2 cellular contexts compared by ENCODE assay signal in the genomic region with DNA sequence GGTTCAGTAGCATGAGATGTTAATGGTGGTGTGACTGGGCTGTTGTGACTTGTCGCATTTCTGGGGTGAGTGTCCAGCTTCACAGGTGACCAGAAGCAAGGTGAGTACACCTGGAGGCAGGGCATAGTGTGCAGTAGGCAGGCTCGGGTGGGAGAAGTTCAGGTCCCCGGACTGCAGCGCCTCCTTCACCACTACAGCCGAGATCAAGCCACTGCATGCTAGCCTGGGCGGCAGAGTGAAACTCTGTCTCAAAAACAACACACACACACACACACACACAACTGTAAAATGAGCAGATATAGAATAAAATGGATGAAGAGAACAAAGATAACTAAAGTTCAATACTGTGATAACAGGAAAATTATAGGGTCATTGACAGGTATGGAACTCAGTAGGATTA.
A peak's percentile ranks its signal among the peaks of the same experiment; 100 is the strongest.
TF ChIP-seq lines count a peak whose summit lies in the region.

No MANE protein-coding gene starts in this region.

TF ChIP-seq in HepG2, 621 proteins besides CTCF, POLR2A, EP300 and RAD21:
- peak; percentile 24 for TF ChIP-seq XRCC5 (optimal IDR thresholded peaks at IDR 0.05; ENCODE audit: low read length)
- TF ChIP-seq, protein P1, sequence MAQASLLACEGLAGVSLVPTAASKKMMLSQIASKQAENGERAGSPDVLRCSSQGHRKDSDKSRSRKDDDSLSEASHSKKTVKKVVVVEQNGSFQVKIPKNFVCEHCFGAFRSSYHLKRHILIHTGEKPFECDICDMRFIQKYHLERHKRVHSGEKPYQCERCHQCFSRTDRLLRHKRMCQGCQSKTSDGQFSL (CRISPR knock-in tag; IDR thresholded peaks at IDR 0.05), result 0 out of 2 replicates have a peak, but pooled peaks have one; percentile 11
- TF ChIP-seq STAG1 (CRISPR knock-in tag; IDR thresholded peaks at IDR 0.05), result peak; percentile 84
- no peak for TF ChIP-seq ZNF256 (CRISPR knock-in tag; conservative IDR thresholded peaks at IDR 0.05)
- TF ChIP-seq, protein P2, sequence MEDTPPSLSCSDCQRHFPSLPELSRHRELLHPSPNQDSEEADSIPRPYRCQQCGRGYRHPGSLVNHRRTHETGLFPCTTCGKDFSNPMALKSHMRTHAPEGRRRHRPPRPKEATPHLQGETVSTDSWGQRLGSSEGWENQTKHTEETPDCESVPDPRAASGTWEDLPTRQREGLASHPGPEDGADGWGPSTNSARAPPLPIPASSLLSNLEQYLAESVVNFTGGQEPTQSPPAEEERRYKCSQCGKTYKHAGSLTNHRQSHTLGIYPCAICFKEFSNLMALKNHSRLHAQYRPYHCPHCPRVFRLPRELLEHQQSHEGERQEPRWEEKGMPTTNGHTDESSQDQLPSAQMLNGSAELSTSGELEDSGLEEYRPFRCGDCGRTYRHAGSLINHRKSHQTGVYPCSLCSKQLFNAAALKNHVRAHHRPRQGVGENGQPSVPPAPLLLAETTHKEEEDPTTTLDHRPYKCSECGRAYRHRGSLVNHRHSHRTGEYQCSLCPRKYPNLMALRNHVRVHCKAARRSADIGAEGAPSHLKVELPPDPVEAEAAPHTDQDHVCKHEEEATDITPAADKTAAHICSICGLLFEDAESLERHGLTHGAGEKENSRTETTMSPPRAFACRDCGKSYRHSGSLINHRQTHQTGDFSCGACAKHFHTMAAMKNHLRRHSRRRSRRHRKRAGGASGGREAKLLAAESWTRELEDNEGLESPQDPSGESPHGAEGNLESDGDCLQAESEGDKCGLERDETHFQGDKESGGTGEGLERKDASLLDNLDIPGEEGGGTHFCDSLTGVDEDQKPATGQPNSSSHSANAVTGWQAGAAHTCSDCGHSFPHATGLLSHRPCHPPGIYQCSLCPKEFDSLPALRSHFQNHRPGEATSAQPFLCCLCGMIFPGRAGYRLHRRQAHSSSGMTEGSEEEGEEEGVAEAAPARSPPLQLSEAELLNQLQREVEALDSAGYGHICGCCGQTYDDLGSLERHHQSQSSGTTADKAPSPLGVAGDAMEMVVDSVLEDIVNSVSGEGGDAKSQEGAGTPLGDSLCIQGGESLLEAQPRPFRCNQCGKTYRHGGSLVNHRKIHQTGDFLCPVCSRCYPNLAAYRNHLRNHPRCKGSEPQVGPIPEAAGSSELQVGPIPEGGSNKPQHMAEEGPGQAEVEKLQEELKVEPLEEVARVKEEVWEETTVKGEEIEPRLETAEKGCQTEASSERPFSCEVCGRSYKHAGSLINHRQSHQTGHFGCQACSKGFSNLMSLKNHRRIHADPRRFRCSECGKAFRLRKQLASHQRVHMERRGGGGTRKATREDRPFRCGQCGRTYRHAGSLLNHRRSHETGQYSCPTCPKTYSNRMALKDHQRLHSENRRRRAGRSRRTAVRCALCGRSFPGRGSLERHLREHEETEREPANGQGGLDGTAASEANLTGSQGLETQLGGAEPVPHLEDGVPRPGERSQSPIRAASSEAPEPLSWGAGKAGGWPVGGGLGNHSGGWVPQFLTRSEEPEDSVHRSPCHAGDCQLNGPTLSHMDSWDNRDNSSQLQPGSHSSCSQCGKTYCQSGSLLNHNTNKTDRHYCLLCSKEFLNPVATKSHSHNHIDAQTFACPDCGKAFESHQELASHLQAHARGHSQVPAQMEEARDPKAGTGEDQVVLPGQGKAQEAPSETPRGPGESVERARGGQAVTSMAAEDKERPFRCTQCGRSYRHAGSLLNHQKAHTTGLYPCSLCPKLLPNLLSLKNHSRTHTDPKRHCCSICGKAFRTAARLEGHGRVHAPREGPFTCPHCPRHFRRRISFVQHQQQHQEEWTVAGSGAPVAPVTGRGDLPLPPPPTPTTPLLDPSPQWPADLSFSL (CRISPR knock-in tag; IDR thresholded peaks at IDR 0.05), result peak; percentile 87

TF ChIP-seq in H1, 55 proteins besides CTCF, POLR2A, EP300 and RAD21:
- TF ChIP-seq CTBP2 (IDR thresholded peaks at IDR 0.05; ENCODE audit: borderline replicate concordance, insufficient read depth, insufficient read length, low read length) (no peak), HDAC6 (IDR thresholded peaks at IDR 0.05; ENCODE audit: low read depth, low read length) (no peak), JUN (IDR thresholded peaks at IDR 0.05; ENCODE audit: low read depth, low read length) (no peak), SP4 (IDR thresholded peaks at IDR 0.05; ENCODE audit: low read length) (no peak), SP1 (IDR thresholded peaks at IDR 0.05; ENCODE audit: low read depth, low read length) (no peak), TAF7 (optimal IDR thresholded peaks at IDR 0.05; ENCODE audit: borderline replicate concordance, low read depth, low read length) (no peak), TEAD4 (IDR thresholded peaks at IDR 0.05; ENCODE audit: low read depth, low read length) (no peak), PHF8 (conservative IDR thresholded peaks at IDR 0.05; ENCODE audit: low read depth, low read length) (no peak), FOSL1 (IDR thresholded peaks at IDR 0.05; ENCODE audit: insufficient read depth, low read depth, low read length) (no peak), CREB1 (IDR thresholded peaks at IDR 0.05) (no peak)
